In genomic region chr17:33873218-33873617, GRCh38 we compare ENCODE assay signal across 24 cellular contexts.
"Had no signal": no experiment of that assay in that cellular context is flagged by ENCODE, and none has a peak within 500 bp of the region (broad histone marks: within the 10 kb centered on the region; RNA-seq: fewer than 3 reads in every experiment).

No MANE protein-coding gene starts in this region.

- H3K4me3 Mint-ChIP-seq: activated B cell treated with CpG ODN at 0.5 μM for 24 hours; activated CD4-positive, alpha-beta memory T cell treated with anti-CD3 and anti-CD28 coated beads for 36 hours; activated CD4-positive, alpha-beta T cell treated with anti-CD3 and anti-CD28 coated beads, Interleukin-2, amount 10 ng/mL, durations not matched to agents 24 days and 14 days; activated naive CD4-positive, alpha-beta T cell treated with anti-CD3 and anti-CD28 coated beads for 36 hours; activated naive CD8-positive, alpha-beta T cell; activated T-helper 17 cell treated with anti-CD3 and anti-CD28 coated beads, Interleukin-2, amount 50 U/mL, for 72 hours; T-cell had no signal

- H3K9me3 Mint-ChIP-seq: activated B cell treated with CpG ODN at 0.5 μM for 24 hours; activated CD4-positive, alpha-beta memory T cell treated with anti-CD3 and anti-CD28 coated beads for 36 hours; activated CD4-positive, alpha-beta T cell treated with anti-CD3 and anti-CD28 coated beads, Interleukin-2, amount 10 ng/mL, durations not matched to agents 24 days and 14 days; activated naive CD4-positive, alpha-beta T cell treated with anti-CD3 and anti-CD28 coated beads for 36 hours; activated T-helper 17 cell treated with anti-CD3 and anti-CD28 coated beads, Interleukin-2, amount 50 U/mL, for 72 hours; T-cell had no signal

- H3K4me1 Mint-ChIP-seq: activated B cell treated with CpG ODN at 0.5 μM for 24 hours; activated CD4-positive, alpha-beta T cell treated with anti-CD3 and anti-CD28 coated beads, Interleukin-2, amount 10 ng/mL, durations not matched to agents 24 days and 14 days; activated T-helper 17 cell treated with anti-CD3 and anti-CD28 coated beads, Interleukin-2, amount 50 U/mL, for 72 hours; T-cell had no signal

- DNase-seq: activated B cell treated with CpG ODN at 0.5 μM for 24 hours; activated CD4-positive, alpha-beta memory T cell treated with anti-CD3 and anti-CD28 coated beads for 36 hours; activated CD4-positive, alpha-beta T cell treated with anti-CD3 and anti-CD28 coated beads for 1 hour; activated CD4-positive, alpha-beta T cell treated with anti-CD3 and anti-CD28 coated beads, Interleukin-2, amount 10 ng/mL, durations not matched to agents 24 days and 14 days; activated gamma-delta T cell; activated naive CD4-positive, alpha-beta T cell treated with anti-CD3 and anti-CD28 coated beads for 36 hours; activated T-cell treated with anti-CD3 and anti-CD28 coated beads for 4 hours; activated T-cell treated with anti-CD3 and anti-CD28 coated beads, Interleukin-2, amount 50 U/mL, for 48 hours; amygdala; brain microvascular endothelial cell; MG63; NCI-H1105; NCI-H1436; NCI-H187; NCI-H2081; NCI-H510A treated with DMSO at 0.1 percent for 48 hours; NK-92 treated with Interleukin-12 subunit alpha and Interleukin-12 subunit beta, amount 100 ng/mL, for 24 hours; PC-3; SIG-M5; T-cell; T-helper 2 cell; T1000 had no signal

- H3K27ac Mint-ChIP-seq: activated B cell treated with CpG ODN at 0.5 μM for 24 hours; activated CD4-positive, alpha-beta memory T cell treated with anti-CD3 and anti-CD28 coated beads for 36 hours; activated CD4-positive, alpha-beta T cell treated with anti-CD3 and anti-CD28 coated beads, Interleukin-2, amount 10 ng/mL, durations not matched to agents 24 days and 14 days; activated naive CD4-positive, alpha-beta T cell treated with anti-CD3 and anti-CD28 coated beads for 36 hours; activated naive CD8-positive, alpha-beta T cell; activated T-helper 17 cell treated with anti-CD3 and anti-CD28 coated beads, Interleukin-2, amount 50 U/mL, for 72 hours; T-cell had no signal

- ATAC-seq: activated T-helper 17 cell treated with anti-CD3 and anti-CD28 coated beads, Interleukin-2, amount 50 U/mL, for 72 hours; PC-3; T-cell had no signal

- H3K36me3 Mint-ChIP-seq: activated CD4-positive, alpha-beta memory T cell treated with anti-CD3 and anti-CD28 coated beads for 36 hours; activated naive CD8-positive, alpha-beta T cell; T-cell had no signal
